In genomic region chr6:89352329-89353117, GRCh38 we compare ENCODE assay signal across 1 cellular context.
TF ChIP-seq lines count a peak whose summit lies in the region.

Gene UBE2J1 (minus strand): TSS chr6:89352722. CDS start chr6:89352569, 153 bp downstream.

TF ChIP-seq in HEK293, 187 proteins besides CTCF, POLR2A, EP300 and RAD21 (continued from another document and continues in another):
- peak; percentile 57; the same call in 1 of the 2 replicates for TF ChIP-seq MEIS1 (CRISPR knock-in tag; IDR thresholded peaks at IDR 0.05; ENCODE audit: borderline replicate concordance)
- peak; percentile 70; the same call in 1 of the 2 replicates for TF ChIP-seq KLF17 (tag by site-specific recombination; IDR thresholded peaks at IDR 0.05)
- 0 out of 2 replicates have a peak, but pooled peaks have one; percentile 12 for TF ChIP-seq TRIM28 (IDR thresholded peaks at IDR 0.05; ENCODE audit: borderline replicate concordance, low read length)
- TF ChIP-seq KLF9 (tag by site-specific recombination; IDR thresholded peaks at IDR 0.05; ENCODE audit: low read depth): peak; percentile 31; the same call in 1 of the 2 replicates
- TF ChIP-seq ZSCAN4 (tag by site-specific recombination; IDR thresholded peaks at IDR 0.05): peak; percentile 37; the same call in 1 of the 2 replicates
- TF ChIP-seq ZSCAN16 (tag by site-specific recombination; IDR thresholded peaks at IDR 0.05): peak; percentile 50; the same call in 1 of the 2 replicates
- no peak for TF ChIP-seq ZNF280C (tag by site-specific recombination; IDR thresholded peaks at IDR 0.05)
- TF ChIP-seq PRDM4 (tag by site-specific recombination; IDR thresholded peaks at IDR 0.05): 0 out of 2 replicates have a peak, but pooled peaks have one; percentile 7
- TF ChIP-seq GLI4 (tag by site-specific recombination; IDR thresholded peaks at IDR 0.05): peak; percentile 83; the same call in 1 of the 2 replicates
- peak; percentile 57 for TF ChIP-seq SP2 (tag by site-specific recombination; IDR thresholded peaks at IDR 0.05)
- TF ChIP-seq ZBTB17 (tag by site-specific recombination; IDR thresholded peaks at IDR 0.05): 0 out of 2 replicates have a peak, but pooled peaks have one; percentile 3
- TF ChIP-seq ZBTB48 (tag by site-specific recombination; IDR thresholded peaks at IDR 0.05): peak; percentile 83
- peak; percentile 48 for TF ChIP-seq ZBTB11 (tag by site-specific recombination; conservative IDR thresholded peaks at IDR 0.05; ENCODE audit: low read depth)
- TF ChIP-seq PRDM2 (tag by site-specific recombination; IDR thresholded peaks at IDR 0.05; ENCODE audit: borderline replicate concordance): 0 out of 2 replicates have a peak, but pooled peaks have one; percentile 52
- peak; percentile 99 for TF ChIP-seq ZFP37 (tag by site-specific recombination; IDR thresholded peaks at IDR 0.05)
- TF ChIP-seq PRDM10 (tag by site-specific recombination; IDR thresholded peaks at IDR 0.05): 0 out of 2 replicates have a peak, but pooled peaks have one; percentile 51
- peak; percentile 47; the same call in 1 of the 2 replicates for TF ChIP-seq ZNF121 (tag by site-specific recombination; IDR thresholded peaks at IDR 0.05)
- TF ChIP-seq OVOL3 (tag by site-specific recombination; IDR thresholded peaks at IDR 0.05): peak; percentile 23; the same call in 1 of the 2 replicates
- TF ChIP-seq ZNF211 (tag by site-specific recombination; IDR thresholded peaks at IDR 0.05; ENCODE audit: low read depth): no peak
- peak; percentile 95 for TF ChIP-seq ZSCAN5A (tag by site-specific recombination; IDR thresholded peaks at IDR 0.05)
- TF ChIP-seq KLF7 (tag by site-specific recombination; IDR thresholded peaks at IDR 0.05; ENCODE audit: borderline replicate concordance): no peak
- TF ChIP-seq ZNF621 (tag by site-specific recombination; IDR thresholded peaks at IDR 0.05): no peak
- peak; percentile 92 for TF ChIP-seq ZNF660 (tag by site-specific recombination; IDR thresholded peaks at IDR 0.05)
- peak; percentile 76 for TF ChIP-seq ZBTB26 (tag by site-specific recombination; optimal IDR thresholded peaks at IDR 0.05)
- peak; percentile 19; the same call in 1 of the 2 replicates for TF ChIP-seq ZNF596 (tag by site-specific recombination; IDR thresholded peaks at IDR 0.05)
- TF ChIP-seq KLF8 (tag by site-specific recombination; IDR thresholded peaks at IDR 0.05): peak; percentile 71; the same call in 1 of the 2 replicates
- 0 out of 2 replicates have a peak, but pooled peaks have one; percentile 58 for TF ChIP-seq HOXA7 (CRISPR knock-in tag; IDR thresholded peaks at IDR 0.05; ENCODE audit: borderline replicate concordance)
- no peak for TF ChIP-seq ZNF133 (tag by site-specific recombination; IDR thresholded peaks at IDR 0.05)
- TF ChIP-seq SP3 (tag by site-specific recombination; IDR thresholded peaks at IDR 0.05): peak; percentile 30; the same call in 1 of the 2 replicates
